ENCODE assay signal across 22 cellular contexts in genomic region chr6:136468711-136469110, GRCh38.
DNase-seq lines count a peak whose midpoint lies in the region; ATAC-seq, FAIRE-seq and TF ChIP-seq lines count a peak whose summit lies in the region.
"Had no signal": no experiment of that assay in that cellular context is flagged by ENCODE, and none has a peak within 500 bp of the region (broad histone marks: within the 10 kb centered on the region; RNA-seq: fewer than 3 reads in every experiment).

No MANE protein-coding gene starts in this region.

- BruUV-seq in K562 (replicated peaks; lab: Mats Ljungman, UMichigan): no TSS peak

- 11% methylated on average over 3 of the region's 3 CpGs for WGBS in K562 (ENCODE audit: insufficient coverage, low coverage, missing lambda C conversion rate)

- TF ChIP-seq POLR2A in K562 (conservative IDR thresholded peaks at IDR 0.05): no peak

- H3K9ac ChIP-seq in K562 (ENCODE audit: insufficient read depth in 1 of 2, low read depth in 2 of 2, low read length in 2 of 2): no peak overlapping the region
- H3K9ac ChIP-seq: BLaER1, KMS-11 had no signal

- no peak for TF ChIP-seq RAD21 in K562 (CRISPR knock-in tag; conservative IDR thresholded peaks at IDR 0.05 in 1 of 2, IDR thresholded peaks at IDR 0.05 in 1 of 2)

- CTCF ChIA-PET in K562 (lab: Yijun Ruan, JAX; ENCODE audit: low intra/inter-chr PET ratio): no interaction called here

- DNase-seq in C1 segment of cervical spinal cord (lab: John Stamatoyannopoulos, UW) (peak in 10 of 14 donors; percentile 29 to 85 (median 57)), K562 (ENCODE audit: extremely low read depth in 1 of 4, low spot score in 3 of 4) (no peak), hypothalamus (lab: John Stamatoyannopoulos, UW) (peak in 36 of 51 donors; percentile 5 to 91 (median 54)), pons (ENCODE audit: low spot score) (peak; percentile 99), AG08396 (ENCODE audit: low spot score) (no peak), DMS153 (lab: John Stamatoyannopoulos, UW) (no peak)
- DNase-seq: Calu3; CD8-positive, alpha-beta T cell; MV-4-11; NCI-H1417; NCI-H187 treated with DMSO at 0.1 percent for 48 hours; NCI-H2227 treated with DMSO at 0.1 percent for 48 hours; NCI-H510A treated with DMSO at 0.1 percent for 48 hours; NCI-H82; PC-3; SIG-M5 had no signal

- TF ChIP-seq EP300 in K562 (IDR thresholded peaks at IDR 0.05; ENCODE audit: low read length): no peak

- no peaks in the 10 kb centered on the region for H3K36me3 ChIP-seq in K562 (ENCODE audit: control insufficient read depth, insufficient read depth, low read length)
- H3K36me3 ChIP-seq: BLaER1 had no signal

- H3K4me2 ChIP-seq in K562 (ENCODE audit: insufficient read depth, low read length): no peak overlapping the region
- H3K4me2 ChIP-seq: BLaER1, KMS-11 had no signal

- TF ChIP-seq CTCF in K562 (IDR thresholded peaks at IDR 0.05 in 2 of 3, conservative IDR thresholded peaks at IDR 0.05 in 1 of 3; ENCODE audit: insufficient read depth in 2 of 3, low read depth in 1 of 3, low read length in 3 of 3): no peak

- POLR2A ChIA-PET in K562 (lab: Yijun Ruan, JAX): interaction anchor here (0.7 kb wide), 2 partner anchors 57 to 395 kb away, joined by 3 read pairs; no protein-coding TSS in a partner anchor

- no peaks in the 10 kb centered on the region for H4K20me1 ChIP-seq in K562 (replicated peaks; ENCODE audit: control insufficient read depth, insufficient read depth, low read length)
- H4K20me1 ChIP-seq: BLaER1 had no signal

- H3K79me2 ChIP-seq in K562 (ENCODE audit: control insufficient read depth, insufficient read depth, low read length): no peaks in the 10 kb centered on the region

- H3K4me3 ChIP-seq in K562: no peak overlapping the region
- H3K4me3 ChIP-seq: BLaER1 had no signal

- intact Hi-C loops in K562 (cut with micrococcal nuclease): no loop called here

- no peak for FAIRE-seq in K562 (lab: Jason Lieb, UNC)
- FAIRE-seq: GM12891 had no signal

- no peaks in the 10 kb centered on the region for H3K9me3 ChIP-seq in K562 (replicated peaks; ENCODE audit: control insufficient read depth, insufficient read depth, low read depth, low read length)
- H3K9me3 ChIP-seq: BLaER1 had no signal

- no peak overlapping the region for H3K27ac ChIP-seq in K562 (ENCODE audit: extremely low read depth, low read depth, low read length)
- H3K27ac ChIP-seq: BLaER1, KMS-11, RWPE1 had no signal

- H3K4me1 ChIP-seq in K562 (replicated peaks in 1 of 2; ENCODE audit: control insufficient read depth in 2 of 2, insufficient read depth in 2 of 2, low read length in 2 of 2): 0 out of 5 replicates have a peak, but pooled peaks cover 0 to 3% of the 10 kb centered on the region in 2 experiments

- ATAC-seq in K562 (peak; percentile 41; the same call in 2 of the 3 replicates), HG02610 (IDR thresholded peaks at IDR 0.05; ENCODE audit: unreplicated experiment) (no peak), GM21381 (IDR thresholded peaks at IDR 0.05; ENCODE audit: unreplicated experiment) (no peak)
- ATAC-seq: CD8-positive, alpha-beta T cell; PC-3 had no signal

- in situ Hi-C loops in K562 (cut with MboI): no loop called here

- H2AFZ ChIP-seq in K562 (ENCODE audit: low read depth, low read length): no peak overlapping the region

- no peaks in the 10 kb centered on the region for H3K27me3 ChIP-seq in K562 (ENCODE audit: control insufficient read depth in 2 of 2, insufficient read depth in 2 of 2, low read length in 2 of 2)
- H3K27me3 ChIP-seq: BLaER1 had no signal

- no peaks in the 10 kb centered on the region for H3K9me1 ChIP-seq in K562 (ENCODE audit: control insufficient read depth, insufficient read depth, low read length)

TF ChIP-seq in K562, 482 proteins besides CTCF, POLR2A, EP300 and RAD21:
- TF ChIP-seq, protein P1, sequence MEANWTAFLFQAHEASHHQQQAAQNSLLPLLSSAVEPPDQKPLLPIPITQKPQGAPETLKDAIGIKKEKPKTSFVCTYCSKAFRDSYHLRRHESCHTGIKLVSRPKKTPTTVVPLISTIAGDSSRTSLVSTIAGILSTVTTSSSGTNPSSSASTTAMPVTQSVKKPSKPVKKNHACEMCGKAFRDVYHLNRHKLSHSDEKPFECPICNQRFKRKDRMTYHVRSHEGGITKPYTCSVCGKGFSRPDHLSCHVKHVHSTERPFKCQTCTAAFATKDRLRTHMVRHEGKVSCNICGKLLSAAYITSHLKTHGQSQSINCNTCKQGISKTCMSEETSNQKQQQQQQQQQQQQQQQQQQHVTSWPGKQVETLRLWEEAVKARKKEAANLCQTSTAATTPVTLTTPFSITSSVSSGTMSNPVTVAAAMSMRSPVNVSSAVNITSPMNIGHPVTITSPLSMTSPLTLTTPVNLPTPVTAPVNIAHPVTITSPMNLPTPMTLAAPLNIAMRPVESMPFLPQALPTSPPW (CRISPR knock-in tag; IDR thresholded peaks at IDR 0.05): no peak
- no peak for TF ChIP-seq ZNF316 (IDR thresholded peaks at IDR 0.05)
- TF ChIP-seq HOXB6 (CRISPR knock-in tag; IDR thresholded peaks at IDR 0.05; ENCODE audit: borderline replicate concordance): no peak
- no peak for TF ChIP-seq BCL6 (CRISPR knock-in tag; IDR thresholded peaks at IDR 0.05)
- no peak for TF ChIP-seq NELFE (IDR thresholded peaks at IDR 0.05; ENCODE audit: insufficient read depth, insufficient read length)
- no peak for TF ChIP-seq MTF1 (CRISPR knock-in tag; IDR thresholded peaks at IDR 0.05; ENCODE audit: borderline replicate concordance)
- TF ChIP-seq HNRNPH1 (optimal IDR thresholded peaks at IDR 0.05; ENCODE audit: low read depth, low read length): no peak
- no peak for TF ChIP-seq JUND (IDR thresholded peaks at IDR 0.05; ENCODE audit: borderline replicate concordance, low read depth, low read length)
- TF ChIP-seq JUND (tag; IDR thresholded peaks at IDR 0.05; ENCODE audit: borderline replicate concordance, low read depth, low read length): no peak
- no peak for TF ChIP-seq U2AF1 (optimal IDR thresholded peaks at IDR 0.05; ENCODE audit: low read depth, low read length)
- no peak for TF ChIP-seq SMAD1 (IDR thresholded peaks at IDR 0.05; ENCODE audit: low read depth, low read length, partially characterized antibody)
- no peak for TF ChIP-seq MYNN (IDR thresholded peaks at IDR 0.05)
- no peak for TF ChIP-seq MYNN (CRISPR knock-in tag; IDR thresholded peaks at IDR 0.05)
- TF ChIP-seq SRSF1 (IDR thresholded peaks at IDR 0.05; ENCODE audit: low read depth, low read length): no peak
- TF ChIP-seq ZNF146 (CRISPR knock-in tag; IDR thresholded peaks at IDR 0.05; ENCODE audit: unreplicated experiment): no peak
- no peak for TF ChIP-seq ZBTB2 (IDR thresholded peaks at IDR 0.05)
- TF ChIP-seq, protein P2, sequence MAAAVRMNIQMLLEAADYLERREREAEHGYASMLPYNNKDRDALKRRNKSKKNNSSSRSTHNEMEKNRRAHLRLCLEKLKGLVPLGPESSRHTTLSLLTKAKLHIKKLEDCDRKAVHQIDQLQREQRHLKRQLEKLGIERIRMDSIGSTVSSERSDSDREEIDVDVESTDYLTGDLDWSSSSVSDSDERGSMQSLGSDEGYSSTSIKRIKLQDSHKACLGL (CRISPR knock-in tag; IDR thresholded peaks at IDR 0.05; ENCODE audit: borderline replicate concordance, poor library complexity, severe bottlenecking): no peak
- TF ChIP-seq PCBP2 (IDR thresholded peaks at IDR 0.05; ENCODE audit: low read depth, low read length, poor library complexity, severe bottlenecking): no peak
- TF ChIP-seq RFX5 (IDR thresholded peaks at IDR 0.05; ENCODE audit: low read depth, low read length): no peak
- no peak for TF ChIP-seq ILK (tag; IDR thresholded peaks at IDR 0.05; ENCODE audit: borderline replicate concordance, low read depth)
- no peak for TF ChIP-seq ZBTB1 (CRISPR knock-in tag; IDR thresholded peaks at IDR 0.05; ENCODE audit: borderline replicate concordance, low read depth)
- no peak for TF ChIP-seq ARID3B (CRISPR knock-in tag; IDR thresholded peaks at IDR 0.05; ENCODE audit: borderline replicate concordance)

Comparison
In these comparisons a context has a peak if more than half of its experiments do, and no peak if none do; other contexts are left out.
1. DNase-seq: peak in C1 segment of cervical spinal cord (10 of 14), hypothalamus (36 of 51) and pons (single experiment); none in K562 (0 of 4), AG08396 (single experiment) and DMS153 (single experiment).